Comparison of ENCODE assay signal across 8 cellular contexts in the genomic region with DNA sequence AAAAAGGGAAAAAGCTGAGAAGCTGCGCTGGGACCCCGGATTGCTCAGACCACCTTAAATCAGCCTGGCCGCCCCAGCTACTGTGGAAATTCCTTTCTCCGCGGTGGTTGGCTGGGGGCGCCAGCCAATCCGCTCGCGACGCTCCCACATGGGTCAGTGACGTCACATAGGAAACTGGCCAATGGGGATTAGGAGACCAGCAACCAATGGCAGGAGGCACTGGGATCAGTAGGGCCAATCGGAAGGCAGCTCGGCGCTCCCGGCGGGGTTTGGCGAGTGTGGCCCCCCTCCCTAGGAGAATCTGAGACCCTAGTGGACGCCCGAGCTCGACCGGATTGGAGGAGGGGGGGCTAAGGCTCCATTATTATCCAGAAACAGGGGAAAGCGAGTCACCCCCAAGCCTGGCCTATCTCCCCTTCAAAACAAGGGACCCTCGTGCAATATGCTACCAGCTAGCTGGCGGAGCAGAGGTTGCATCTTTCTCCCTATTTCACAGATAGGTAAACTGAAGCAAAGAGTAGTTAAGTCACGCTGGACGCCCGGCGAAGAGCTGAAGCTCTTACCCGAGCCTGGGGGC. TPM values are rescaled to one million over a fixed set of nuclear protein-coding genes. Genes with fewer than 3 reads are reported as not detected.
DNase-seq lines count a peak whose midpoint lies in the region; ATAC-seq and TF ChIP-seq lines count a peak whose summit lies in the region.

No MANE protein-coding gene starts in this region.

- H3K9me3 Mint-ChIP-seq in naive thymus-derived CD8-positive, alpha-beta T cell: peaks cover 0 to 2% (median 0%) of the 10 kb centered on the region in 9 donors
- no peaks in the 10 kb centered on the region for H3K9me3 Mint-ChIP-seq in stimulated activated naive B cell treated with anti-CD40 and anti-IgM and Interleukin-4, amounts not matched to agents 10 μg/mL and 1 μg/mL and 100 μg/mL, for 72 hours

- TF ChIP-seq CTCF in RWPE1 (conservative IDR thresholded peaks at IDR 0.05; ENCODE audit: low read depth): no peak

- CTCF ChIA-PET in RWPE1 (lab: Yijun Ruan, JAX): interaction anchor here (0.7 to 1.5 kb wide), 6 partner anchors 10 to 267 kb away, joined by 3 to 9 read pairs (median 4); no protein-coding TSS in a partner anchor

- DNase-seq in Daoy (ENCODE audit: low read depth): peak; percentile 100
- DNase-seq in H4 (ENCODE audit: low spot score): peak; percentile 99
- DNase-seq in LoVo (ENCODE audit: low spot score): peak; percentile 99
- DNase-seq in RWPE1 (ENCODE audit: low spot score): peak; percentile 100
- peak; percentile 88 for DNase-seq in activated T-helper 9 cell treated with anti-CD3 and anti-CD28 coated beads, Interleukin-2, amount 50 U/mL, for 16 hours (ENCODE audit: low read depth)
- DNase-seq in fibroblast of peridontal ligament (ENCODE audit: extremely low read depth): peak; percentile 99
- peak; percentile 79 to 99 (median 95) for DNase-seq in naive thymus-derived CD8-positive, alpha-beta T cell
- peak; percentile 95 for DNase-seq in stimulated activated naive B cell treated with anti-CD40 and anti-IgM and Interleukin-4, amounts not matched to agents 10 μg/mL and 1 μg/mL and 100 μg/mL, for 72 hours

- peaks cover 28 to 44% (median 36%) of the 10 kb centered on the region in 4 donors for H3K4me1 Mint-ChIP-seq in naive thymus-derived CD8-positive, alpha-beta T cell
- H3K4me1 Mint-ChIP-seq in stimulated activated naive B cell treated with anti-CD40 and anti-IgM and Interleukin-4, amounts not matched to agents 10 μg/mL and 1 μg/mL and 100 μg/mL, for 72 hours: peaks cover 27 to 44% of the 10 kb centered on the region in 2 donors

- H3K36me3 Mint-ChIP-seq in naive thymus-derived CD8-positive, alpha-beta T cell: no peaks in the 10 kb centered on the region
- H3K36me3 Mint-ChIP-seq in stimulated activated naive B cell treated with anti-CD40 and anti-IgM and Interleukin-4, amounts not matched to agents 10 μg/mL and 1 μg/mL and 100 μg/mL, for 72 hours: no peaks in the 10 kb centered on the region

- peaks cover 0 to 4% (median 0%) of the 10 kb centered on the region in 5 donors for H3K27me3 Mint-ChIP-seq in naive thymus-derived CD8-positive, alpha-beta T cell
- H3K27me3 Mint-ChIP-seq in stimulated activated naive B cell treated with anti-CD40 and anti-IgM and Interleukin-4, amounts not matched to agents 10 μg/mL and 1 μg/mL and 100 μg/mL, for 72 hours: peaks cover 11% of the 10 kb centered on the region in 2 donors

- peak overlapping the region; percentile 94 for H3K27ac ChIP-seq in RWPE1

- peak overlapping the region; percentile 87 to 97 (median 93) for H3K4me3 Mint-ChIP-seq in naive thymus-derived CD8-positive, alpha-beta T cell
- H3K4me3 Mint-ChIP-seq in stimulated activated naive B cell treated with anti-CD40 and anti-IgM and Interleukin-4, amounts not matched to agents 10 μg/mL and 1 μg/mL and 100 μg/mL, for 72 hours: peak overlapping the region; percentile 92 to 93

- ATAC-seq in naive thymus-derived CD8-positive, alpha-beta T cell: peak; percentile 88 to 92
- ATAC-seq in stimulated activated naive B cell treated with anti-CD40 and anti-IgM and Interleukin-4, amounts not matched to agents 10 μg/mL and 1 μg/mL and 100 μg/mL, for 72 hours (replicated peaks): peak; percentile 89 to 91

- peak overlapping the region; percentile 82 to 99 (median 98) for H3K27ac Mint-ChIP-seq in naive thymus-derived CD8-positive, alpha-beta T cell
- peak overlapping the region; percentile 96 for H3K27ac Mint-ChIP-seq in stimulated activated naive B cell treated with anti-CD40 and anti-IgM and Interleukin-4, amounts not matched to agents 10 μg/mL and 1 μg/mL and 100 μg/mL, for 72 hours

- POLR2A ChIA-PET in RWPE1 (lab: Yijun Ruan, JAX; ENCODE audit: low non-redundant PET): interaction anchor here (0.6 to 1.0 kb wide), 5 partner anchors 17 to 112 kb away, joined by 3 to 6 read pairs (median 5); no protein-coding TSS in a partner anchor
- POLR2A ChIA-PET in naive thymus-derived CD8-positive, alpha-beta T cell (lab: Charles Lee): interaction anchor here (0.6 to 11.8 kb wide), 22 partner anchors 8 to 1149 kb away, joined by 3 to 519 read pairs (median 6); a partner anchor contains a TSS

RNA-seq across cellular contexts. Expression of a gene that starts 6.5 kb away (rescaled TPM):
- 0.03 and 1.5 TPM in 2 replicates for total RNA-seq in Daoy (2014; rRNA removed; shearing (Covaris generic))
- total RNA-seq in H4 (2014; rRNA removed; shearing (Covaris generic)): 3.0 and 3.5 TPM in 2 replicates
- 10 to 100 TPM; 19.1 to 21.1 TPM for total RNA-seq in naive thymus-derived CD8-positive, alpha-beta T cell
- 10 to 100 TPM in 2 of 3 donors, 1 to 10 TPM in 1; 7.0 to 12.4 (median 10.8) TPM for polyA plus RNA-seq in naive thymus-derived CD8-positive, alpha-beta T cell

RNA-seq across cellular contexts. Expression of a gene that starts 26.7 kb away (rescaled TPM):
- 147 and 186 TPM in 2 replicates for total RNA-seq in Daoy (2014; rRNA removed; shearing (Covaris generic))
- 136 and 167 TPM in 2 replicates for total RNA-seq in H4 (2014; rRNA removed; shearing (Covaris generic))
- 100 to 1,000 TPM; 981 to 983 TPM for total RNA-seq in naive thymus-derived CD8-positive, alpha-beta T cell
- polyA plus RNA-seq in naive thymus-derived CD8-positive, alpha-beta T cell: 100 to 1,000 TPM; 451 to 924 (median 555) TPM

RNA-seq across cellular contexts. Expression of a gene that starts 58.3 kb away (rescaled TPM):
- total RNA-seq in Daoy (2014; rRNA removed; shearing (Covaris generic)): 0.69 and 12.3 TPM in 2 replicates
- 1.5 and 2.7 TPM in 2 replicates for total RNA-seq in H4 (2014; rRNA removed; shearing (Covaris generic))
- under 1 TPM in 1 of 2 experiments, not detected in 1; 0.30 TPM for total RNA-seq in naive thymus-derived CD8-positive, alpha-beta T cell
- under 1 TPM in 2 of 3 donors, not detected in 1; 0.52 to 0.82 TPM for polyA plus RNA-seq in naive thymus-derived CD8-positive, alpha-beta T cell

RNA-seq across cellular contexts. Expression of a gene that starts 58.5 kb away (rescaled TPM):
- total RNA-seq in Daoy (2014; rRNA removed; shearing (Covaris generic)): 35.6 and 46.2 TPM in 2 replicates
- 16.5 and 20.5 TPM in 2 replicates for total RNA-seq in H4 (2014; rRNA removed; shearing (Covaris generic))
- total RNA-seq in naive thymus-derived CD8-positive, alpha-beta T cell: 1 to 10 TPM; 5.1 to 5.4 TPM
- polyA plus RNA-seq in naive thymus-derived CD8-positive, alpha-beta T cell: under 1 TPM; 0.43 to 0.60 (median 0.47) TPM

Comparison
In these comparisons a context has a peak if more than half of its experiments do, and no peak if none do; other contexts are left out.
1. Peak in every context shown above with its lines: DNase-seq, ATAC-seq and H3K27ac ChIP-seq.